8 cellular contexts compared by ENCODE assay signal in genomic region chr6:42726485-42727083, GRCh38. TPM values are rescaled to one million over a fixed set of nuclear protein-coding genes. Genes with fewer than 3 reads are reported as not detected.
DNase-seq lines count a peak whose midpoint lies in the region; ATAC-seq, FAIRE-seq and TF ChIP-seq lines count a peak whose summit lies in the region.

No MANE protein-coding gene starts in this region.

- no peaks in the 10 kb centered on the region for H3K36me3 Mint-ChIP-seq in CD8-positive, alpha-beta T cell
- no peaks in the 10 kb centered on the region for H3K36me3 Mint-ChIP-seq in nephron (ENCODE audit: low read depth)

- POLR2A ChIA-PET in CD8-positive, alpha-beta T cell (lab: Charles Lee): interaction anchor here (0.6 to 4.4 kb wide), 13 partner anchors 9 to 153 kb away, joined by 3 to 58 read pairs (median 6); partner anchors contain the start of genes BICRAL, RPL7L1 and TBCC

- peak overlapping the region; percentile 75 for H3K27ac ChIP-seq in CD8-positive, alpha-beta T cell (ENCODE audit: low read depth, low read length)
- H3K27ac ChIP-seq in Karpas-422 (ENCODE audit: low read length): peak overlapping the region; percentile 31; the same call in 1 of the 2 replicates

- TF ChIP-seq CTCF in CD8-positive, alpha-beta T cell (IDR thresholded peaks at IDR 0.05): peak; percentile 88
- TF ChIP-seq CTCF in fibroblast of mammary gland (conservative IDR thresholded peaks at IDR 0.05; ENCODE audit: control insufficient read depth, insufficient read depth, low read depth, low read length): peak; percentile 92
- peak; percentile 92 to 94 (median 92) for TF ChIP-seq CTCF in nephron (IDR thresholded peaks at IDR 0.05; ENCODE audit: unreplicated experiment in 3 of 3)

- H3K36me3 ChIP-seq in CD8-positive, alpha-beta T cell (ENCODE audit: insufficient read depth, low read length): no peaks in the 10 kb centered on the region
- H3K36me3 ChIP-seq in Karpas-422 (ENCODE audit: insufficient read depth, low read length): no peaks in the 10 kb centered on the region

- peak overlapping the region; percentile 54 for H3K4me3 ChIP-seq in CD8-positive, alpha-beta T cell (ENCODE audit: low read depth, low read length)
- H3K4me3 ChIP-seq in Karpas-422 (ENCODE audit: low read length) (peak overlapping the region; percentile 22), fibroblast of mammary gland (ENCODE audit: control insufficient read depth, low read depth, low read length) (peak overlapping the region; percentile 43)

- peaks cover 13% of the 10 kb centered on the region for H3K4me1 ChIP-seq in CD8-positive, alpha-beta T cell (ENCODE audit: insufficient read depth, low read length)
- peaks cover 17% of the 10 kb centered on the region for H3K4me1 ChIP-seq in Karpas-422 (ENCODE audit: low read length)

- H3K4me3 Mint-ChIP-seq in CD8-positive, alpha-beta T cell: peak overlapping the region; percentile 88
- peak overlapping the region in 2 of 3 experiments; percentile 14 to 34 for H3K4me3 Mint-ChIP-seq in nephron

- peak overlapping the region; percentile 31 for H3K9ac ChIP-seq in Karpas-422 (ENCODE audit: low read length)

- no peaks in the 10 kb centered on the region for H3K27me3 Mint-ChIP-seq in CD8-positive, alpha-beta T cell (ENCODE audit: low read depth)
- peaks cover 4% of the 10 kb centered on the region for H3K27me3 Mint-ChIP-seq in nephron (ENCODE audit: low read depth)

- peak overlapping the region; percentile 97 for H3K27ac Mint-ChIP-seq in CD8-positive, alpha-beta T cell
- peak overlapping the region in 1 of 3 experiments; percentile 44 for H3K27ac Mint-ChIP-seq in nephron

- H3K4me1 Mint-ChIP-seq in CD8-positive, alpha-beta T cell (ENCODE audit: low read depth): peaks cover 17% of the 10 kb centered on the region
- peaks cover 5% of the 10 kb centered on the region for H3K4me1 Mint-ChIP-seq in nephron

- FAIRE-seq in RCC 7860 (lab: Jason Lieb, UNC): peak; percentile 60

- H3K79me2 ChIP-seq in Karpas-422 (ENCODE audit: low read length): no peaks in the 10 kb centered on the region

- CTCF ChIA-PET in CD8-positive, alpha-beta T cell (lab: Charles Lee): interaction anchor here (0.6 to 8.1 kb wide), 36 partner anchors 9 to 172 kb away, joined by 3 to 76 read pairs (median 5); partner anchors contain the start of genes BICRAL, RPL7L1 and TBCC

- H3K27me3 ChIP-seq in CD8-positive, alpha-beta T cell (ENCODE audit: insufficient read depth, low read length): no peaks in the 10 kb centered on the region
- no peaks in the 10 kb centered on the region for H3K27me3 ChIP-seq in Karpas-422 (ENCODE audit: low read length)

- ATAC-seq in CD8-positive, alpha-beta T cell: peak; percentile 98
- ATAC-seq in GM21367 (IDR thresholded peaks at IDR 0.05; ENCODE audit: unreplicated experiment): peak; percentile 61

- H3K9me2 ChIP-seq in Karpas-422 (replicated peaks; ENCODE audit: insufficient read depth, low read length): no peaks in the 10 kb centered on the region

- intact Hi-C loops in CD8-positive, alpha-beta T cell (cut with DNase I, micrococcal nuclease): loop anchor here (1.0 to 10.0 kb wide), 13 partner anchors 20 to 1401 kb away; partner anchors contain the start of genes RPL7L1 (in 2 of the 2), TBCC (in 2 of the 2), BICRAL (in 1 of the 2) and MRPL14 (in 1 of the 2)

- H2AFZ ChIP-seq in Karpas-422 (ENCODE audit: low read length): peak overlapping the region; percentile 76

- no peaks in the 10 kb centered on the region for H3K9me3 Mint-ChIP-seq in CD8-positive, alpha-beta T cell
- H3K9me3 Mint-ChIP-seq in nephron: no peaks in the 10 kb centered on the region

- peak; percentile 29 to 83 (median 74) for DNase-seq in CD8-positive, alpha-beta T cell
- DNase-seq in Karpas-422 (peak; percentile 95), RCC 7860 (ENCODE audit: low spot score) (peak; percentile 52), activated T-helper 1 cell treated with Interleukin-2 at 50 U/mL for 16 hours (ENCODE audit: low read depth) (peak; percentile 52), fibroblast of mammary gland (ENCODE audit: low read depth) (peak; percentile 92)
- DNase-seq in stimulated activated naive CD4-positive, alpha-beta T cell treated with Interleukin-2 at 50 U/mL for 16 hours (lab: John Stamatoyannopoulos, UW): peak; percentile 67

- peak overlapping the region; percentile 60 for H3K4me2 ChIP-seq in Karpas-422 (ENCODE audit: low read depth, low read length, poor library complexity, severe bottlenecking)

- no peaks in the 10 kb centered on the region for H3K9me3 ChIP-seq in CD8-positive, alpha-beta T cell (ENCODE audit: low read length)
- no peaks in the 10 kb centered on the region for H3K9me3 ChIP-seq in Karpas-422 (ENCODE audit: low read length)

- no peaks in the 10 kb centered on the region for H4K20me1 ChIP-seq in Karpas-422 (ENCODE audit: insufficient read depth, low read depth, low read length)

RNA-seq across cellular contexts. Expression of gene PRPH2, which starts 4.2 kb away (rescaled TPM):
- not detected for total RNA-seq in CD8-positive, alpha-beta T cell
- total RNA-seq in Karpas-422 (2014; rRNA removed; shearing (Covaris generic); ENCODE audit: low replicate concordance): not detected in 2 replicates

RNA-seq across cellular contexts. Expression of gene TBCC, which starts 19.3 kb away (rescaled TPM):
- 10 to 100 TPM; 70.5 to 74.1 TPM for total RNA-seq in CD8-positive, alpha-beta T cell
- total RNA-seq in Karpas-422 (2014; rRNA removed; shearing (Covaris generic); ENCODE audit: low replicate concordance): 154 and 205 TPM in 2 replicates

RNA-seq across cellular contexts. Expression of gene BICRAL, which starts 55.3 kb away (rescaled TPM):
- 10 to 100 TPM; 14.4 to 14.8 TPM for total RNA-seq in CD8-positive, alpha-beta T cell
- 8.8 and 16.8 TPM in 2 replicates for total RNA-seq in Karpas-422 (2014; rRNA removed; shearing (Covaris generic); ENCODE audit: low replicate concordance)

Comparison
In these comparisons a context has a peak if more than half of its experiments do, and no peak if none do; other contexts are left out.
1. Peak in every context shown above with its lines: DNase-seq, ATAC-seq, H3K4me3 ChIP-seq and H3K27ac ChIP-seq.